In the genomic region with DNA sequence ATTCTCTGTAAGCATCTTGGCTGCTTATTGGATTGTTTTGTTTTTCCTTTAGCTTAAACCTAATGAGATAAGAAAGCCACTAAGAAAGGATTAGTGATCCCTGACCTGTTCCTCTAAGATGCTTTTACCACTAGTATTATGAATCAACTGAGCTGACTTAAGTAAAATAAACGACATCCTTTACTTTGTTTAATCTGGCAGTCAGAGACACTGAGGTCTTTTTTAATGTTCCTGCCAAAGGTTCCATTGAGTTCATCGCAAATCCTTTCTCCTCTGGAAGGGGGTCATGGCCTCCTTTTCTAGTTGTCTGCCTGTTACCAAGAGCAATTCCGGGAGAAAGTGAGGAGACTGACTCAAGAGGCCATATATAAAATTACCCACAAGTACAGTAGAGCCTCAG, we compare ENCODE assay signal across 22 cellular contexts.
DNase-seq lines count a peak whose midpoint lies in the region; ATAC-seq, FAIRE-seq and TF ChIP-seq lines count a peak whose summit lies in the region.
"Had no signal": no experiment of that assay in that cellular context is flagged by ENCODE, and none has a peak within 500 bp of the region (broad histone marks: within the 10 kb centered on the region; RNA-seq: fewer than 3 reads in every experiment).

No MANE protein-coding gene starts in this region.

- peaks cover 19% of the 10 kb centered on the region for H3K4me1 Mint-ChIP-seq in neural progenitor cell
- no peaks in the 10 kb centered on the region for H3K4me1 Mint-ChIP-seq in naive thymus-derived CD4-positive, alpha-beta T cell
- H3K4me1 Mint-ChIP-seq: activated CD4-positive, alpha-beta T cell treated with anti-CD3 and anti-CD28 coated beads, Interleukin-2, amount 10 ng/mL, durations not matched to agents 7 days and 5 days had no signal

- no peak overlapping the region for H3K4me3 ChIP-seq in endothelial cell of umbilical vein (replicated peaks in 1 of 3; ENCODE audit: insufficient read depth in 1 of 3, low read depth in 1 of 3, low read length in 3 of 3)
- H3K4me3 ChIP-seq in neural progenitor cell = no peak overlapping the region
- H3K4me3 ChIP-seq in stomach = no peak overlapping the region
- no peak overlapping the region for H3K4me3 ChIP-seq in naive thymus-derived CD4-positive, alpha-beta T cell (ENCODE audit: low read length)
- H3K4me3 ChIP-seq: ascending aorta, coronary artery, gastroesophageal sphincter, left ventricle myocardium inferior, Peyer's patch had no signal

- no peak for TF ChIP-seq POLR2A in endothelial cell of umbilical vein (IDR thresholded peaks at IDR 0.05; ENCODE audit: low read depth, low read length)
- no peak for TF ChIP-seq POLR2A in stomach (IDR thresholded peaks at IDR 0.05)

- no peaks in the 10 kb centered on the region for H3K27me3 Mint-ChIP-seq in neural progenitor cell (ENCODE audit: insufficient read depth, low read depth)
- no peaks in the 10 kb centered on the region for H3K27me3 Mint-ChIP-seq in naive thymus-derived CD4-positive, alpha-beta T cell
- H3K27me3 Mint-ChIP-seq: activated CD4-positive, alpha-beta T cell treated with anti-CD3 and anti-CD28 coated beads, Interleukin-2, amount 10 ng/mL, durations not matched to agents 7 days and 5 days had no signal

- no peaks in the 10 kb centered on the region for H3K36me3 Mint-ChIP-seq in neural progenitor cell
- no peaks in the 10 kb centered on the region for H3K36me3 Mint-ChIP-seq in naive thymus-derived CD4-positive, alpha-beta T cell

- H3K9me1 ChIP-seq in endothelial cell of umbilical vein (replicated peaks; ENCODE audit: control insufficient read depth, extremely low read depth, insufficient read depth, low read length) = no peaks in the 10 kb centered on the region

- intact Hi-C loops in endothelial cell of umbilical vein (cut with micrococcal nuclease) = no loop called here
- intact Hi-C loops in stomach (cut with DNase I; ENCODE audit: low total_unique reads) = no loop called here
- intact Hi-C loops in naive thymus-derived CD4-positive, alpha-beta T cell (cut with micrococcal nuclease) = no loop called here

- DNase-seq in D721Med (ENCODE audit: insufficient read length, low spot score) = no peak
- peak; percentile 93 for DNase-seq in NCI-H82 (lab: John Stamatoyannopoulos, UW)
- DNase-seq in endothelial cell of umbilical vein (ENCODE audit: low read depth, low spot score) = peak; percentile 83
- peak; percentile 68 for DNase-seq in neural progenitor cell (ENCODE audit: low spot score)
- no peak for DNase-seq in stomach
- DNase-seq in naive thymus-derived CD4-positive, alpha-beta T cell = no peak
- DNase-seq: activated CD4-positive, alpha-beta T cell treated with anti-CD3 and anti-CD28 coated beads, Interleukin-2, amount 10 ng/mL, durations not matched to agents 7 days and 5 days; activated naive CD4-positive, alpha-beta T cell; AML-193; COR-L47; left ventricle myocardium inferior; NCI-H1092 treated with DMSO at 0.1 percent for 48 hours; NCI-H774; Peyer's patch; small intestine; stimulated activated CD4-positive, alpha-beta T cell treated with anti-CD3 and anti-CD28 coated beads, Interleukin-4, amount 100 ng/mL, for 4 hours had no signal

- ATAC-seq in HG03139 (IDR thresholded peaks at IDR 0.05; ENCODE audit: unreplicated experiment) (no peak), HG03135 (IDR thresholded peaks at IDR 0.05; ENCODE audit: unreplicated experiment) (no peak)
- no peak for ATAC-seq in naive thymus-derived CD4-positive, alpha-beta T cell
- ATAC-seq: gastroesophageal sphincter had no signal

- dilution Hi-C loops in endothelial cell of umbilical vein (cut with MboI; ENCODE audit: extremely low pct_ligation_motif_present, low sequenced_read_pairs) = no loop called here

- H3K27ac ChIP-seq in endothelial cell of umbilical vein (ENCODE audit: insufficient read depth, low read depth, low read length) (no peak overlapping the region), neural progenitor cell (no peak overlapping the region), stomach (no peak overlapping the region)
- H3K27ac ChIP-seq in naive thymus-derived CD4-positive, alpha-beta T cell (ENCODE audit: low read depth, low read length) = no peak overlapping the region
- H3K27ac ChIP-seq: ascending aorta, coronary artery, gastroesophageal sphincter, left ventricle myocardium inferior, parathyroid adenoma, Peyer's patch had no signal

- no TSS peak for BruUV-seq in endothelial cell of umbilical vein (replicated peaks; lab: Mats Ljungman, UMichigan)

- H3K4me1 ChIP-seq in endothelial cell of umbilical vein (ENCODE audit: control insufficient read depth, extremely low read depth, insufficient read depth, low read length) (peaks cover 8% of the 10 kb centered on the region), neural progenitor cell (peaks cover 30% of the 10 kb centered on the region), stomach (no peaks in the 10 kb centered on the region)
- no peaks in the 10 kb centered on the region for H3K4me1 ChIP-seq in naive thymus-derived CD4-positive, alpha-beta T cell (ENCODE audit: control insufficient read depth in 2 of 2, insufficient read depth in 2 of 2, low read length in 2 of 2)
- H3K4me1 ChIP-seq: ascending aorta, left ventricle myocardium inferior, parathyroid adenoma, Peyer's patch had no signal

- H3K4me2 ChIP-seq in endothelial cell of umbilical vein (ENCODE audit: insufficient read depth, low read length) = peak overlapping the region; percentile 46
- peak overlapping the region; percentile 37 for H3K4me2 ChIP-seq in neural progenitor cell

- H3K79me2 ChIP-seq in endothelial cell of umbilical vein (ENCODE audit: control insufficient read depth, insufficient read depth, low read length) = no peaks in the 10 kb centered on the region
- no peaks in the 10 kb centered on the region for H3K79me2 ChIP-seq in neural progenitor cell (ENCODE audit: low read depth)
- H3K79me2 ChIP-seq: parathyroid adenoma had no signal

- H3K27me3 ChIP-seq in endothelial cell of umbilical vein (ENCODE audit: control insufficient read depth in 2 of 2, insufficient read depth in 2 of 2, low read length in 2 of 2) (no peaks in the 10 kb centered on the region), neural progenitor cell (no peaks in the 10 kb centered on the region), stomach (no peaks in the 10 kb centered on the region)
- no peaks in the 10 kb centered on the region for H3K27me3 ChIP-seq in naive thymus-derived CD4-positive, alpha-beta T cell (ENCODE audit: control insufficient read depth in 2 of 2, insufficient read depth in 2 of 2, low read length in 2 of 2)
- H3K27me3 ChIP-seq: ascending aorta, gastroesophageal sphincter, Peyer's patch had no signal

- FAIRE-seq in D721Med (lab: Jason Lieb, UNC) = peak; percentile 99
- FAIRE-seq in endothelial cell of umbilical vein (lab: Jason Lieb, UNC) = peak; percentile 55

- H3K27ac Mint-ChIP-seq in neural progenitor cell = no peak overlapping the region
- no peak overlapping the region for H3K27ac Mint-ChIP-seq in naive thymus-derived CD4-positive, alpha-beta T cell
- H3K27ac Mint-ChIP-seq: activated CD4-positive, alpha-beta T cell treated with anti-CD3 and anti-CD28 coated beads, Interleukin-2, amount 10 ng/mL, durations not matched to agents 7 days and 5 days had no signal

- H3F3A ChIP-seq in neural progenitor cell (ENCODE audit: low read depth) = peaks cover 27% of the 10 kb centered on the region

- H3K36me3 ChIP-seq in endothelial cell of umbilical vein (ENCODE audit: control insufficient read depth in 2 of 2, extremely low read depth in 1 of 2, insufficient read depth in 2 of 2, low read length in 2 of 2) (no peaks in the 10 kb centered on the region), neural progenitor cell (no peaks in the 10 kb centered on the region), stomach (no peaks in the 10 kb centered on the region)
- H3K36me3 ChIP-seq in naive thymus-derived CD4-positive, alpha-beta T cell (ENCODE audit: control insufficient read depth in 2 of 3, insufficient read depth in 3 of 3, low read length in 3 of 3) = no peaks in the 10 kb centered on the region
- H3K36me3 ChIP-seq: ascending aorta, gastroesophageal sphincter, left ventricle myocardium inferior, Peyer's patch had no signal

- H3K4me3 Mint-ChIP-seq in neural progenitor cell = no peak overlapping the region
- H3K4me3 Mint-ChIP-seq in naive thymus-derived CD4-positive, alpha-beta T cell = no peak overlapping the region
- H3K4me3 Mint-ChIP-seq: activated CD4-positive, alpha-beta T cell treated with anti-CD3 and anti-CD28 coated beads, Interleukin-2, amount 10 ng/mL, durations not matched to agents 7 days and 5 days had no signal

- H3K9ac ChIP-seq in endothelial cell of umbilical vein (replicated peaks; ENCODE audit: extremely low read depth, insufficient read depth, low read length) = no peak overlapping the region
- H3K9ac ChIP-seq in neural progenitor cell = no peak overlapping the region
- H3K9ac ChIP-seq: parathyroid adenoma had no signal

- CTCF ChIA-PET in endothelial cell of umbilical vein (lab: Charles Lee) = interaction anchor here (0.9 kb wide), 1 partner anchor 1035 kb away, joined by 3 read pairs; no protein-coding TSS in a partner anchor
- CTCF ChIA-PET in naive thymus-derived CD4-positive, alpha-beta T cell (lab: Charles Lee) = no interaction called here

- H4K20me1 ChIP-seq in endothelial cell of umbilical vein (replicated peaks; ENCODE audit: control insufficient read depth, extremely low read depth, insufficient read depth, low read length) = no peaks in the 10 kb centered on the region
- peaks cover 9% of the 10 kb centered on the region for H4K20me1 ChIP-seq in neural progenitor cell (ENCODE audit: low read depth)

- H2AFZ ChIP-seq in endothelial cell of umbilical vein (ENCODE audit: low read depth, low read length) (peak overlapping the region; percentile 41), neural progenitor cell (replicated peaks) (no peak overlapping the region)
- H2AFZ ChIP-seq: parathyroid adenoma had no signal

- peaks cover 15% of the 10 kb centered on the region for H3K9me3 Mint-ChIP-seq in neural progenitor cell
- peaks cover 0 to 14% (median 5%) of the 10 kb centered on the region in 11 donors for H3K9me3 Mint-ChIP-seq in naive thymus-derived CD4-positive, alpha-beta T cell
- H3K9me3 Mint-ChIP-seq: activated CD4-positive, alpha-beta T cell treated with anti-CD3 and anti-CD28 coated beads, Interleukin-2, amount 10 ng/mL, durations not matched to agents 7 days and 5 days had no signal

- no peak for TF ChIP-seq CTCF in D721Med (IDR thresholded peaks at IDR 0.05; ENCODE audit: insufficient read depth, missing control alignments)
- TF ChIP-seq CTCF in endothelial cell of umbilical vein (IDR thresholded peaks at IDR 0.05; ENCODE audit: extremely low read depth in 1 of 2, insufficient read depth in 1 of 2, low read depth in 1 of 2, low read length in 2 of 2) = no peak
- TF ChIP-seq CTCF in neural progenitor cell (IDR thresholded peaks at IDR 0.05) = no peak
- TF ChIP-seq CTCF in stomach (IDR thresholded peaks at IDR 0.05) = no peak

- H3K9me3 ChIP-seq in endothelial cell of umbilical vein (replicated peaks; ENCODE audit: control insufficient read depth, insufficient read depth, low read length) = no peaks in the 10 kb centered on the region
- H3K9me3 ChIP-seq in neural progenitor cell (ENCODE audit: low read depth) = no peaks in the 10 kb centered on the region
- H3K9me3 ChIP-seq in stomach = no peaks in the 10 kb centered on the region
- H3K9me3 ChIP-seq in naive thymus-derived CD4-positive, alpha-beta T cell (ENCODE audit: control insufficient read depth in 2 of 3, low read length in 3 of 3) = no peaks in the 10 kb centered on the region
- H3K9me3 ChIP-seq: ascending aorta, gastroesophageal sphincter, Peyer's patch had no signal

- 15 to 27% (median 25%) methylated on average over 3 of the region's 3 CpGs for WGBS in stomach, 5 donors

- no peak for TF ChIP-seq EP300 in stomach (IDR thresholded peaks at IDR 0.05)

- POLR2A ChIA-PET in endothelial cell of umbilical vein (lab: Charles Lee) = no interaction called here
- POLR2A ChIA-PET in naive thymus-derived CD4-positive, alpha-beta T cell (lab: Charles Lee) = no interaction called here

Comparison
In these comparisons a context has a peak if more than half of its experiments do, and no peak if none do; other contexts are left out.
1. DNase-seq: peak in NCI-H82 (single experiment), endothelial cell of umbilical vein (single experiment) and neural progenitor cell (single experiment); none in D721Med (single experiment), stomach (single experiment) and naive thymus-derived CD4-positive, alpha-beta T cell (0 of 9).